Comparison of ENCODE assay signal across 11 cellular contexts in the genomic region with DNA sequence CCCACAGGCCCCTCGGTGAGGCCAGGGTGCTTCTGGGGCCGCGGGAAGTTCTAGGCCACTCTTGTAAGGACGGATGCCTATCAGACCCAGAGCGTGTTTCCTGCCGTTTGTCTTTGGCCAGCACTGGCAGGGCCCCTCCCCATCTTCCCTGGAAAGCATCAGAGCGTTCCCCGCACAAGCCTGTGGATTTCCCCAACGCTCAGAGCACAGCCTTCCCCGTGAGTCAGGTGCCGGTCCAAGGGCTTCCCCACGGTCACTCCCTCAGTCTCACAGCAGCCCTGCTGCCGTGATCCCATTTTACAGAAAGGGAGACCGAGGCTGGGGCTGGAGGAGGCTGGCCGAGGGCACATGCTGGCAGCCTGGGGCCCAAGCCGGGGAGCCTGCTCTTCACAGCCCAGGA.
"Had no signal": no experiment of that assay in that cellular context is flagged by ENCODE, and none has a peak within 500 bp of the region (broad histone marks: within the 10 kb centered on the region; RNA-seq: fewer than 3 reads in every experiment).

No MANE protein-coding gene starts in this region.

- H3K27ac ChIP-seq: foreskin keratinocyte, hepatocyte, right atrium auricular region had no signal

- FAIRE-seq: small intestine had no signal

- H3K4me3 ChIP-seq: hepatocyte, right atrium auricular region had no signal

- H3K9me3 ChIP-seq: right atrium auricular region had no signal

- H3K4me1 ChIP-seq: foreskin keratinocyte, right atrium auricular region had no signal

- H3K27me3 ChIP-seq: foreskin keratinocyte, hepatocyte, right atrium auricular region had no signal

- DNase-seq: dermis blood vessel endothelial cell; foreskin keratinocyte; head of caudate nucleus; naive thymus-derived CD4-positive, alpha-beta T cell; nephron progenitor cell; small intestine; stimulated activated CD4-positive, alpha-beta T cell treated with anti-CD3 and anti-CD28 coated beads, Interleukin-12 subunit alpha, Interleukin-12 subunit beta, amount 100 ng/mL, for 4 hours; stimulated activated naive CD4-positive, alpha-beta T cell treated with Interleukin-2 at 50 U/mL for 16 hours; trophoblast cell had no signal

- ATAC-seq: foreskin keratinocyte; naive thymus-derived CD4-positive, alpha-beta T cell had no signal
